In genomic region chrX:103919336-103919682, GRCh38 we compare ENCODE assay signal across 8 cellular contexts. TPM values are rescaled to one million over a fixed set of nuclear protein-coding genes. Genes with fewer than 3 reads are reported as not detected.
DNase-seq lines count a peak whose midpoint lies in the region; ATAC-seq and TF ChIP-seq lines count a peak whose summit lies in the region.

No MANE protein-coding gene starts in this region.

- no peak for TF ChIP-seq POLR2A in Peyer's patch (IDR thresholded peaks at IDR 0.05)

- peak overlapping the region; percentile 59 to 76 (median 74) for H3K27ac ChIP-seq in Peyer's patch

- TF ChIP-seq CTCF in Peyer's patch (IDR thresholded peaks at IDR 0.05) (peak in 4 of 6 experiments; percentile 2 to 33 (median 20)), kidney epithelial cell (IDR thresholded peaks at IDR 0.05; ENCODE audit: insufficient read depth, low read length, poor library complexity, severe bottlenecking) (no peak)

- H3K4me3 ChIP-seq in Peyer's patch (peak overlapping the region; percentile 50 to 74 (median 57)), kidney epithelial cell (ENCODE audit: low read depth, low read length) (peak overlapping the region; percentile 39)

- H3K4me3 Mint-ChIP-seq in central memory CD8-positive, alpha-beta T cell, result peak overlapping the region; percentile 94
- peak overlapping the region; percentile 93 for H3K4me3 Mint-ChIP-seq in stimulated activated naive CD8-positive, alpha-beta T cell treated with anti-CD3 and anti-CD28 coated beads, Interleukin-15, Interleukin-2, amounts not matched to agents 100 ng/mL and 50 ng/mL, for 24 hours

- peak overlapping the region; percentile 85 for H3K27ac Mint-ChIP-seq in central memory CD8-positive, alpha-beta T cell (ENCODE audit: low read depth)
- peak overlapping the region; percentile 82 for H3K27ac Mint-ChIP-seq in stimulated activated naive CD8-positive, alpha-beta T cell treated with anti-CD3 and anti-CD28 coated beads, Interleukin-15, Interleukin-2, amounts not matched to agents 100 ng/mL and 50 ng/mL, for 24 hours

- no peaks in the 10 kb centered on the region for H3K9me3 Mint-ChIP-seq in central memory CD8-positive, alpha-beta T cell
- no peaks in the 10 kb centered on the region for H3K9me3 Mint-ChIP-seq in stimulated activated naive CD8-positive, alpha-beta T cell treated with anti-CD3 and anti-CD28 coated beads, Interleukin-15, Interleukin-2, amounts not matched to agents 100 ng/mL and 50 ng/mL, for 24 hours

- ATAC-seq in GM21360 (IDR thresholded peaks at IDR 0.05; ENCODE audit: unreplicated experiment), result peak; percentile 41
- ATAC-seq in HG03520 (IDR thresholded peaks at IDR 0.05; ENCODE audit: unreplicated experiment), result peak; percentile 41
- ATAC-seq in central memory CD8-positive, alpha-beta T cell (replicated peaks; ENCODE audit: extremely low read depth, poor library complexity, severe bottlenecking), result peak; percentile 73

- DNase-seq in EL (peak; percentile 44), Peyer's patch (peak in 2 of 3 donors; percentile 23 to 55), kidney epithelial cell (ENCODE audit: low read depth) (no peak), NCI-H128 (lab: John Stamatoyannopoulos, UW; ENCODE audit: unreplicated experiment) (no peak)
- DNase-seq in central memory CD8-positive, alpha-beta T cell (ENCODE audit: low spot score in 2 of 2), result no peak

- H3K4me1 ChIP-seq in Peyer's patch, result no peaks in the 10 kb centered on the region

- H3K36me3 ChIP-seq in Peyer's patch, result no peaks in the 10 kb centered on the region
- H3K36me3 ChIP-seq in kidney epithelial cell (ENCODE audit: control insufficient read depth, insufficient read depth, low read length), result no peaks in the 10 kb centered on the region

- no peaks in the 10 kb centered on the region for H3K9me3 ChIP-seq in Peyer's patch

- no peaks in the 10 kb centered on the region for H3K27me3 ChIP-seq in Peyer's patch
- H3K27me3 ChIP-seq in kidney epithelial cell (ENCODE audit: control insufficient read depth, insufficient read depth, low read length), result no peaks in the 10 kb centered on the region

- no peaks in the 10 kb centered on the region for H3K36me3 Mint-ChIP-seq in central memory CD8-positive, alpha-beta T cell (ENCODE audit: insufficient read depth)
- H3K36me3 Mint-ChIP-seq in stimulated activated naive CD8-positive, alpha-beta T cell treated with anti-CD3 and anti-CD28 coated beads, Interleukin-15, Interleukin-2, amounts not matched to agents 100 ng/mL and 50 ng/mL, for 24 hours (ENCODE audit: low read depth), result peaks cover 5% of the 10 kb centered on the region

- H3K4me1 Mint-ChIP-seq in central memory CD8-positive, alpha-beta T cell, result peaks cover 32% of the 10 kb centered on the region
- H3K4me1 Mint-ChIP-seq in stimulated activated naive CD8-positive, alpha-beta T cell treated with anti-CD3 and anti-CD28 coated beads, Interleukin-15, Interleukin-2, amounts not matched to agents 100 ng/mL and 50 ng/mL, for 24 hours (ENCODE audit: low read depth), result peaks cover 20% of the 10 kb centered on the region

- no peaks in the 10 kb centered on the region for H3K27me3 Mint-ChIP-seq in central memory CD8-positive, alpha-beta T cell
- no peaks in the 10 kb centered on the region for H3K27me3 Mint-ChIP-seq in stimulated activated naive CD8-positive, alpha-beta T cell treated with anti-CD3 and anti-CD28 coated beads, Interleukin-15, Interleukin-2, amounts not matched to agents 100 ng/mL and 50 ng/mL, for 24 hours

RNA-seq across cellular contexts. Expression of gene TMSB15B, which starts 43.1 kb away (rescaled TPM):
- total RNA-seq in Peyer's patch, result 1 to 10 TPM in 2 of 4 donors, under 1 TPM in 1, not detected in 1; 0.54 to 9.1 (median 1.0) TPM
- 9.2 and 16.2 TPM in 2 replicates for total RNA-seq in kidney epithelial cell

Comparison
In these comparisons a context has a peak if more than half of its experiments do, and no peak if none do; other contexts are left out.
1. DNase-seq: peak in EL (single experiment) and Peyer's patch (2 of 3); none in central memory CD8-positive, alpha-beta T cell (0 of 2), kidney epithelial cell (single experiment) and NCI-H128 (single experiment).
2. Peak in every context shown above with its lines, with median percentiles within 50 percentile points of each other: ATAC-seq.